In the genomic region with DNA sequence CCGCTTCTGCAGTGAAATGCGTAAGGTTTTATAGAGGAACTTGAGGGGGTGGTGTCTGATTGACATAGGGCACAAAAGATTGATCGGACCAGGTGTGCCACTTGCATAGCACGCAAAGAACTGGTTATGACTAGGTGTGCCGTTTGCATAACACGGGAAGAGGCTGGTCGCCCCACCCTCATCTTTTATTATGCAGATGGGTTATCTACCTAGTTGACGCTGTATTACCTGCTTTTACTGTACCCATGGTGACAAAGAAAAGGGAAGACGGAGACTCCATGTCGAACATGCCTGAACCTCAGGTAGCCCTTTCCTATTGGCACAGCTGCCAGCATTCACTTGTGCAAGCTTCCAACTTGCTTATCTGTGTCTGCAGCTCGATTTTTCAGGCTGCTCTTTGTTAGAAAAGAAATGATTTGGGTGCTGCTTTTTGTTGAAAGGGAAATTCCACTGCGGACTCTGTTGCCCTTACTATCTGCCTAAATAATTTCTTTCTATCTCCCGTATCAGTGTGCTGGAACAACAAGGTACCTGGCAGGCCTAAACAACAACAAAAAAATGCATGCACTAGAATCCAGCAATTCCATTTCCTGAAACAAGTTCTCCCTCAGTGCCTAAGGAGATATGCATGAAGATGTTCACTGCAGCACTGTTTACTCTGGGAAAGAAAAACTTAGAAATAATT, we compare ENCODE assay signal across 1 cellular context.
TF ChIP-seq lines count a peak whose summit lies in the region.

No MANE protein-coding gene starts in this region.

TF ChIP-seq in GM23338, 12 proteins besides CTCF, POLR2A, EP300 and RAD21 (continued from another document):
- TF ChIP-seq, protein P1, sequence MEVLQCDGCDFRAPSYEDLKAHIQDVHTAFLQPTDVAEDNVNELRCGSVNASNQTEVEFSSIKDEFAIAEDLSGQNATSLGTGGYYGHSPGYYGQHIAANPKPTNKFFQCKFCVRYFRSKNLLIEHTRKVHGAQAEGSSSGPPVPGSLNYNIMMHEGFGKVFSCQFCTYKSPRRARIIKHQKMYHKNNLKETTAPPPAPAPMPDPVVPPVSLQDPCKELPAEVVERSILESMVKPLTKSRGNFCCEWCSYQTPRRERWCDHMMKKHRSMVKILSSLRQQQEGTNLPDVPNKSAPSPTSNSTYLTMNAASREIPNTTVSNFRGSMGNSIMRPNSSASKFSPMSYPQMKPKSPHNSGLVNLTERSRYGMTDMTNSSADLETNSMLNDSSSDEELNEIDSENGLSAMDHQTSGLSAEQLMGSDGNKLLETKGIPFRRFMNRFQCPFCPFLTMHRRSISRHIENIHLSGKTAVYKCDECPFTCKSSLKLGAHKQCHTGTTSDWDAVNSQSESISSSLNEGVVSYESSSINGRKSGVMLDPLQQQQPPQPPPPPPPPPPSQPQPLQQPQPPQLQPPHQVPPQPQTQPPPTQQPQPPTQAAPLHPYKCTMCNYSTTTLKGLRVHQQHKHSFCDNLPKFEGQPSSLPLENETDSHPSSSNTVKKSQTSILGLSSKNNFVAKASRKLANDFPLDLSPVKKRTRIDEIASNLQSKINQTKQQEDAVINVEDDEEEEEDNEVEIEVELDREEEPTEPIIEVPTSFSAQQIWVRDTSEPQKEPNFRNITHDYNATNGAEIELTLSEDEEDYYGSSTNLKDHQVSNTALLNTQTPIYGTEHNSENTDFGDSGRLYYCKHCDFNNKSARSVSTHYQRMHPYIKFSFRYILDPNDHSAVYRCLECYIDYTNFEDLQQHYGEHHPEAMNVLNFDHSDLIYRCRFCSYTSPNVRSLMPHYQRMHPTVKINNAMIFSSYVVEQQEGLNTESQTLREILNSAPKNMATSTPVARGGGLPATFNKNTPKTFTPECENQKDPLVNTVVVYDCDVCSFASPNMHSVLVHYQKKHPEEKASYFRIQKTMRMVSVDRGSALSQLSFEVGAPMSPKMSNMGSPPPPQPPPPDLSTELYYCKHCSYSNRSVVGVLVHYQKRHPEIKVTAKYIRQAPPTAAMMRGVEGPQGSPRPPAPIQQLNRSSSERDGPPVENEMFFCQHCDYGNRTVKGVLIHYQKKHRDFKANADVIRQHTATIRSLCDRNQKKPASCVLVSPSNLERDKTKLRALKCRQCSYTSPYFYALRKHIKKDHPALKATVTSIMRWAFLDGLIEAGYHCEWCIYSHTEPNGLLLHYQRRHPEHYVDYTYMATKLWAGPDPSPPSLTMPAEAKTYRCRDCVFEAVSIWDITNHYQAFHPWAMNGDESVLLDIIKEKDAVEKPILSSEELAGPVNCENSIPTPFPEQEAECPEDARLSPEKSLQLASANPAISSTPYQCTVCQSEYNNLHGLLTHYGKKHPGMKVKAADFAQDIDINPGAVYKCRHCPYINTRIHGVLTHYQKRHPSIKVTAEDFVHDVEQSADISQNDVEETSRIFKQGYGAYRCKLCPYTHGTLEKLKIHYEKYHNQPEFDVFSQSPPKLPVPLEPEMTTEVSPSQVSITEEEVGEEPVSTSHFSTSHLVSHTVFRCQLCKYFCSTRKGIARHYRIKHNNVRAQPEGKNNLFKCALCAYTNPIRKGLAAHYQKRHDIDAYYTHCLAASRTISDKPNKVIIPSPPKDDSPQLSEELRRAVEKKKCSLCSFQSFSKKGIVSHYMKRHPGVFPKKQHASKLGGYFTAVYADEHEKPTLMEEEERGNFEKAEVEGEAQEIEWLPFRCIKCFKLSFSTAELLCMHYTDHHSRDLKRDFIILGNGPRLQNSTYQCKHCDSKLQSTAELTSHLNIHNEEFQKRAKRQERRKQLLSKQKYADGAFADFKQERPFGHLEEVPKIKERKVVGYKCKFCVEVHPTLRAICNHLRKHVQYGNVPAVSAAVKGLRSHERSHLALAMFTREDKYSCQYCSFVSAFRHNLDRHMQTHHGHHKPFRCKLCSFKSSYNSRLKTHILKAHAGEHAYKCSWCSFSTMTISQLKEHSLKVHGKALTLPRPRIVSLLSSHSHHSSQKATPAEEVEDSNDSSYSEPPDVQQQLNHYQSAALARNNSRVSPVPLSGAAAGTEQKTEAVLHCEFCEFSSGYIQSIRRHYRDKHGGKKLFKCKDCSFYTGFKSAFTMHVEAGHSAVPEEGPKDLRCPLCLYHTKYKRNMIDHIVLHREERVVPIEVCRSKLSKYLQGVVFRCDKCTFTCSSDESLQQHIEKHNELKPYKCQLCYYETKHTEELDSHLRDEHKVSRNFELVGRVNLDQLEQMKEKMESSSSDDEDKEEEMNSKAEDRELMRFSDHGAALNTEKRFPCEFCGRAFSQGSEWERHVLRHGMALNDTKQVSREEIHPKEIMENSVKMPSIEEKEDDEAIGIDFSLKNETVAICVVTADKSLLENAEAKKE (CRISPR knock-in tag; IDR thresholded peaks at IDR 0.05), result no peak
- TF ChIP-seq ZNF114 (CRISPR knock-in tag; IDR thresholded peaks at IDR 0.05) (no peak), ZNF331 (CRISPR knock-in tag; IDR thresholded peaks at IDR 0.05; ENCODE audit: low read depth) (no peak), STAT1 (IDR thresholded peaks at IDR 0.05; ENCODE audit: unreplicated experiment) (no peak), JUNB (IDR thresholded peaks at IDR 0.05; ENCODE audit: unreplicated experiment) (no peak), NANOG (IDR thresholded peaks at IDR 0.05; ENCODE audit: borderline replicate concordance) (no peak)
- TF ChIP-seq, protein P2, sequence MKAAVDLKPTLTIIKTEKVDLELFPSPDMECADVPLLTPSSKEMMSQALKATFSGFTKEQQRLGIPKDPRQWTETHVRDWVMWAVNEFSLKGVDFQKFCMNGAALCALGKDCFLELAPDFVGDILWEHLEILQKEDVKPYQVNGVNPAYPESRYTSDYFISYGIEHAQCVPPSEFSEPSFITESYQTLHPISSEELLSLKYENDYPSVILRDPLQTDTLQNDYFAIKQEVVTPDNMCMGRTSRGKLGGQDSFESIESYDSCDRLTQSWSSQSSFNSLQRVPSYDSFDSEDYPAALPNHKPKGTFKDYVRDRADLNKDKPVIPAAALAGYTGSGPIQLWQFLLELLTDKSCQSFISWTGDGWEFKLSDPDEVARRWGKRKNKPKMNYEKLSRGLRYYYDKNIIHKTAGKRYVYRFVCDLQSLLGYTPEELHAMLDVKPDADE (IDR thresholded peaks at IDR 0.05), result no peak
